27 cellular contexts compared by ENCODE assay signal in genomic region chr2:46875226-46875899, GRCh38. TPM values are rescaled to one million over a fixed set of nuclear protein-coding genes. Genes with fewer than 3 reads are reported as not detected.
DNase-seq lines count a peak whose midpoint lies in the region; TF ChIP-seq lines count a peak whose summit lies in the region.
"Had no signal": no experiment of that assay in that cellular context is flagged by ENCODE, and none has a peak within 500 bp of the region (broad histone marks: within the 10 kb centered on the region; RNA-seq: fewer than 3 reads in every experiment).

No MANE protein-coding gene starts in this region.

- no peaks in the 10 kb centered on the region for H3K9me3 Mint-ChIP-seq in osteocyte (ENCODE audit: unreplicated experiment)
- H3K9me3 Mint-ChIP-seq: activated naive CD4-positive, alpha-beta T cell treated with anti-CD3 and anti-CD28 coated beads, Interleukin-2, amount 10 ng/mL, durations not matched to agents 7 days and 5 days; activated T-helper 17 cell treated with anti-CD3 and anti-CD28 coated beads, Interleukin-2, amount 50 U/mL, for 72 hours; mesothelial cell of epicardium; naive thymus-derived CD4-positive, alpha-beta T cell had no signal

- H3K4me1 ChIP-seq in osteoblast (ENCODE audit: insufficient read depth, low read length): peaks cover 59% of the 10 kb centered on the region
- H3K4me1 ChIP-seq in suprapubic skin: peaks cover 25% of the 10 kb centered on the region

- no peak overlapping the region for H3K27ac Mint-ChIP-seq in osteocyte (ENCODE audit: unreplicated experiment)
- H3K27ac Mint-ChIP-seq: activated naive CD4-positive, alpha-beta T cell treated with anti-CD3 and anti-CD28 coated beads, Interleukin-2, amount 10 ng/mL, durations not matched to agents 7 days and 5 days; activated T-helper 17 cell treated with anti-CD3 and anti-CD28 coated beads, Interleukin-2, amount 50 U/mL, for 72 hours; mesothelial cell of epicardium had no signal

- no peak overlapping the region for H3K4me2 ChIP-seq in osteoblast (ENCODE audit: insufficient read depth, low read length)

- no peak overlapping the region for H2AFZ ChIP-seq in osteoblast (ENCODE audit: low read length)

- DNase-seq in LHCN-M2 (ENCODE audit: low read depth) (peak; percentile 37), brain microvascular endothelial cell (no peak), osteoblast (ENCODE audit: insufficient read length, low spot score, missing footprints) (no peak), suprapubic skin (ENCODE audit: low spot score in 2 of 2) (peak; percentile 8 to 15), posterior vena cava (ENCODE audit: low spot score) (no peak), DMS153 (lab: John Stamatoyannopoulos, UW) (no peak), osteocyte (ENCODE audit: extremely low spot score, unreplicated experiment) (no peak)
- DNase-seq: activated CD4-positive, alpha-beta T cell treated with anti-CD3 and anti-CD28 coated beads for 4 hours; activated naive CD4-positive, alpha-beta T cell treated with anti-CD3 and anti-CD28 coated beads, Interleukin-2, amount 10 ng/mL, durations not matched to agents 7 days and 5 days; amniotic stem cell; C1 segment of cervical spinal cord; DMS53; head of caudate nucleus; naive thymus-derived CD4-positive, alpha-beta T cell; NCI-H1436; NCI-H2081 treated with DMSO at 0.1 percent for 48 hours; NCI-H345; nucleus accumbens; stimulated activated CD4-positive, alpha-beta T cell treated with anti-CD3 and anti-CD28 coated beads, Interleukin-12 subunit alpha, Interleukin-12 subunit beta, amount 100 ng/mL, for 4 hours; stimulated activated CD4-positive, alpha-beta T cell treated with anti-CD3 and anti-CD28 coated beads, Interleukin-2, amount 100 ng/mL, for 48 hours; T1000 had no signal

- H3K4me3 ChIP-seq in brain microvascular endothelial cell (ENCODE audit: low read depth, low read length): no peak overlapping the region
- no peak overlapping the region for H3K4me3 ChIP-seq in osteoblast (ENCODE audit: insufficient read depth, low read length)
- H3K4me3 ChIP-seq in suprapubic skin: no peak overlapping the region
- H3K4me3 ChIP-seq: breast epithelium, tibial artery had no signal

- no peak for TF ChIP-seq POLR2A in suprapubic skin (IDR thresholded peaks at IDR 0.05)

- H3K36me3 ChIP-seq in brain microvascular endothelial cell (replicated peaks) (no peaks in the 10 kb centered on the region), osteoblast (ENCODE audit: insufficient read depth, low read length) (no peaks in the 10 kb centered on the region), suprapubic skin (no peaks in the 10 kb centered on the region)
- H3K36me3 ChIP-seq: breast epithelium, tibial artery had no signal

- 89% methylated on average over 8 of the region's 8 CpGs for WGBS in suprapubic skin

- H3K36me3 Mint-ChIP-seq in osteocyte (ENCODE audit: unreplicated experiment): no peaks in the 10 kb centered on the region
- H3K36me3 Mint-ChIP-seq: activated naive CD4-positive, alpha-beta T cell treated with anti-CD3 and anti-CD28 coated beads, Interleukin-2, amount 10 ng/mL, durations not matched to agents 7 days and 5 days; mesothelial cell of epicardium; naive thymus-derived CD4-positive, alpha-beta T cell had no signal

- H3K9me3 ChIP-seq in osteoblast (ENCODE audit: low read depth, low read length) (no peaks in the 10 kb centered on the region), suprapubic skin (no peaks in the 10 kb centered on the region)
- H3K9me3 ChIP-seq: breast epithelium, tibial artery had no signal

- no peak overlapping the region for H3K4me3 Mint-ChIP-seq in osteocyte (ENCODE audit: unreplicated experiment)
- H3K4me3 Mint-ChIP-seq: activated naive CD4-positive, alpha-beta T cell treated with anti-CD3 and anti-CD28 coated beads, Interleukin-2, amount 10 ng/mL, durations not matched to agents 7 days and 5 days; activated T-helper 17 cell treated with anti-CD3 and anti-CD28 coated beads, Interleukin-2, amount 50 U/mL, for 72 hours; mesothelial cell of epicardium; naive thymus-derived CD4-positive, alpha-beta T cell had no signal

- no peak for TF ChIP-seq EP300 in suprapubic skin (IDR thresholded peaks at IDR 0.05)

- H3K27me3 ChIP-seq in brain microvascular endothelial cell (replicated peaks) (no peaks in the 10 kb centered on the region), osteoblast (ENCODE audit: insufficient read depth, low read length) (no peaks in the 10 kb centered on the region), suprapubic skin (no peaks in the 10 kb centered on the region)
- H3K27me3 ChIP-seq: breast epithelium, tibial artery had no signal

- TF ChIP-seq CTCF in brain microvascular endothelial cell (IDR thresholded peaks at IDR 0.05; ENCODE audit: low read depth, low read length, missing control alignments) (no peak), osteoblast (IDR thresholded peaks at IDR 0.05; ENCODE audit: extremely low read depth, low read depth, low read length) (no peak), suprapubic skin (IDR thresholded peaks at IDR 0.05) (no peak), osteocyte (IDR thresholded peaks at IDR 0.05) (no peak)

- H4K20me1 ChIP-seq in osteoblast (ENCODE audit: insufficient read depth, low read length): no peaks in the 10 kb centered on the region

- H3K27ac ChIP-seq in brain microvascular endothelial cell (peak overlapping the region; percentile 92), osteoblast (ENCODE audit: low read depth, low read length) (peak overlapping the region; percentile 94), suprapubic skin (no peak overlapping the region)
- H3K27ac ChIP-seq: epithelial cell of prostate, tibial artery, VCaP had no signal

- peaks cover 19% of the 10 kb centered on the region for H3K79me2 ChIP-seq in osteoblast (ENCODE audit: insufficient read depth, low read length)

- in situ Hi-C loops in brain microvascular endothelial cell (cut with HindIII; ENCODE audit: low pct_ligation_motif_present, low sequenced_read_pairs): no loop called here

- intact Hi-C loops in posterior vena cava (cut with DNase I): loop anchor here (5.0 to 10.0 kb wide), 2 partner anchors 71 to 73 kb away; no protein-coding TSS in a partner anchor

- peaks cover 44% of the 10 kb centered on the region for H3K4me1 Mint-ChIP-seq in osteocyte (ENCODE audit: unreplicated experiment)
- H3K4me1 Mint-ChIP-seq: activated naive CD4-positive, alpha-beta T cell treated with anti-CD3 and anti-CD28 coated beads, Interleukin-2, amount 10 ng/mL, durations not matched to agents 7 days and 5 days; activated T-helper 17 cell treated with anti-CD3 and anti-CD28 coated beads, Interleukin-2, amount 50 U/mL, for 72 hours; naive thymus-derived CD4-positive, alpha-beta T cell had no signal

- no peaks in the 10 kb centered on the region for H3K27me3 Mint-ChIP-seq in osteocyte (ENCODE audit: unreplicated experiment)

RNA-seq across cellular contexts. Expression of gene MCFD2, which starts 40.2 kb away (rescaled TPM):
- total RNA-seq in LHCN-M2 (2014; rRNA removed) (219 and 228 TPM in 2 replicates), osteoblast (136 and 185 TPM in 2 replicates), suprapubic skin (10 to 100 TPM; 40.5 to 42.4 (median 41.6) TPM), posterior vena cava (100 to 1,000 TPM; 111 to 137 TPM), osteocyte (97.6 and 106 TPM in 2 replicates)
- polyA plus RNA-seq in LHCN-M2 (2012): 85.9 TPM

Comparison
In these comparisons a context has a peak if more than half of its experiments do, and no peak if none do; other contexts are left out.
1. DNase-seq: peak in LHCN-M2 (single experiment) and suprapubic skin (2 of 2); none in brain microvascular endothelial cell (single experiment), osteoblast (single experiment), posterior vena cava (single experiment), DMS153 (single experiment) and osteocyte (single experiment).